36 cellular contexts compared by ENCODE assay signal in the genomic region with DNA sequence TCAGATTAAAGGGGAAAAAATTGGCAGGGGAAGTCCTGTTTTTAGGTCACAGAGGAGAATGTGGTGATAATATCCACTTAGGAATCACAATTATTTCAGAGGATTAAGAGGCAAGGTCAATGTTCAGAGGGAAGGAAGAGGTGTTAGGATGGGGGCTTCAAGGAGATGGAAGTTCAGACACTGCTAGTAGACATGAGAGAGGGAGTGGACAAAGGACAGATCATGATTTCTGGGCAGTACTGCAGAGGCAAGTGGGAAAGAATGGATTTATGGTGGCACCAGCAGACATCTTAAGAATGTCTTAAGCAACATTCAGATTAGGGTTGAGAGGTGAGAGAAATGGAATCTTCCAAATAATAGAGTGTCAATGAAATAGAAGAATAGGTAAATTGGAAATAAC. TPM values are rescaled to one million over a fixed set of nuclear protein-coding genes. Genes with fewer than 3 reads are reported as not detected.
"Had no signal": no experiment of that assay in that cellular context is flagged by ENCODE, and none has a peak within 500 bp of the region (broad histone marks: within the 10 kb centered on the region; RNA-seq: fewer than 3 reads in every experiment).

No MANE protein-coding gene starts in this region.

- H3K27me3 ChIP-seq: MG63 had no signal

- DNase-seq: Karpas-422, Kasumi-1, MG63, MM.1S, MV-4-11, NCI-H1048, NCI-H1092, NCI-H1092 treated with DMSO at 0.1 percent for 48 hours, NCI-H1105, NCI-H1105 treated with DMSO at 0.1 percent for 48 hours, NCI-H1417, NCI-H1417 treated with DMSO at 0.1 percent for 48 hours, NCI-H1436, NCI-H1436 treated with DMSO at 0.1 percent for 48 hours, NCI-H146, NCI-H1694, NCI-H1694 treated with DMSO at 0.1 percent for 48 hours, NCI-H187, NCI-H187 treated with DMSO at 0.1 percent for 48 hours, NCI-H1930, NCI-H2029, NCI-H2029 treated with DMSO at 0.1 percent for 48 hours, NCI-H2081, NCI-H2081 treated with DMSO at 0.1 percent for 48 hours, NCI-H2107, NCI-H2171, NCI-H2171 treated with DMSO at 0.1 percent for 48 hours, NCI-H2227 treated with DMSO at 0.1 percent for 48 hours, NCI-H226, NCI-H345, NCI-H446, NCI-H446 treated with DMSO at 0.1 percent for 48 hours, NCI-H510A, NCI-H510A treated with DMSO at 0.1 percent for 48 hours had no signal

- H3K4me3 ChIP-seq: MG63 had no signal

- H3K9me3 ChIP-seq: MG63 had no signal

- H3K36me3 ChIP-seq: MG63 had no signal

RNA-seq across cellular contexts. Expression of gene PCSK2, which starts 9.9 kb away (rescaled TPM):
- total RNA-seq: LHCN-M2, MCF 10A had no signal
